2 cellular contexts compared by ENCODE assay signal in genomic region chr5:32323741-32324140, GRCh38.
TF ChIP-seq lines count a peak whose summit lies in the region.

No MANE protein-coding gene starts in this region.

TF ChIP-seq in HepG2, 621 proteins besides CTCF, POLR2A, EP300 and RAD21 (continues in another document):
- TF ChIP-seq CBX2 (IDR thresholded peaks at IDR 0.05; ENCODE audit: low read depth, low read length): no peak
- TF ChIP-seq CBX2 (CRISPR knock-in tag; IDR thresholded peaks at IDR 0.05; ENCODE audit: low read depth): no peak
- TF ChIP-seq CEBPG (CRISPR knock-in tag; IDR thresholded peaks at IDR 0.05): no peak
- no peak for TF ChIP-seq ZNF747 (CRISPR knock-in tag; IDR thresholded peaks at IDR 0.05; ENCODE audit: borderline replicate concordance)
- no peak for TF ChIP-seq IRF1 (CRISPR knock-in tag; IDR thresholded peaks at IDR 0.05; ENCODE audit: low read depth)
- TF ChIP-seq DMTF1 (CRISPR knock-in tag; IDR thresholded peaks at IDR 0.05): no peak
- TF ChIP-seq PBX3 (CRISPR knock-in tag; IDR thresholded peaks at IDR 0.05; ENCODE audit: borderline replicate concordance): no peak
- TF ChIP-seq TEF (CRISPR knock-in tag; IDR thresholded peaks at IDR 0.05): no peak
- TF ChIP-seq TOE1 (CRISPR knock-in tag; IDR thresholded peaks at IDR 0.05): no peak
- no peak for TF ChIP-seq TCF7L2 (IDR thresholded peaks at IDR 0.05; ENCODE audit: low read depth, low read length)
- no peak for TF ChIP-seq HMG20A (CRISPR knock-in tag; IDR thresholded peaks at IDR 0.05; ENCODE audit: borderline replicate concordance)
- no peak for TF ChIP-seq ARNT (IDR thresholded peaks at IDR 0.05)
- TF ChIP-seq ZBTB3 (CRISPR knock-in tag; IDR thresholded peaks at IDR 0.05; ENCODE audit: borderline replicate concordance, low read depth): no peak
- no peak for TF ChIP-seq ZNF639 (CRISPR knock-in tag; conservative IDR thresholded peaks at IDR 0.05)
- no peak for TF ChIP-seq JARID2 (CRISPR knock-in tag; IDR thresholded peaks at IDR 0.05; ENCODE audit: insufficient replicate concordance)
- no peak for TF ChIP-seq HIC2 (CRISPR knock-in tag; IDR thresholded peaks at IDR 0.05; ENCODE audit: low read depth)
- TF ChIP-seq GZF1 (CRISPR knock-in tag; IDR thresholded peaks at IDR 0.05): no peak
- no peak for TF ChIP-seq TCF7 (IDR thresholded peaks at IDR 0.05; ENCODE audit: low read depth)
- TF ChIP-seq ZBTB39 (CRISPR knock-in tag; IDR thresholded peaks at IDR 0.05): no peak

TF ChIP-seq in WTC11, 78 proteins besides CTCF, POLR2A, EP300 and RAD21:
- TF ChIP-seq ZNF317 (CRISPR knock-in tag; IDR thresholded peaks at IDR 0.05; ENCODE audit: borderline replicate concordance, low read depth): no peak
- TF ChIP-seq ZBTB21 (CRISPR knock-in tag; IDR thresholded peaks at IDR 0.05; ENCODE audit: borderline replicate concordance): no peak
- TF ChIP-seq HMGA2 (CRISPR knock-in tag; IDR thresholded peaks at IDR 0.05): no peak
- TF ChIP-seq CDX4 (CRISPR knock-in tag; IDR thresholded peaks at IDR 0.05; ENCODE audit: borderline replicate concordance): no peak
- TF ChIP-seq NFYB (CRISPR knock-in tag; conservative IDR thresholded peaks at IDR 0.05; ENCODE audit: low read depth): no peak
- no peak for TF ChIP-seq ELF4 (CRISPR knock-in tag; IDR thresholded peaks at IDR 0.05; ENCODE audit: low read depth)
- TF ChIP-seq CBFB (CRISPR knock-in tag; IDR thresholded peaks at IDR 0.05; ENCODE audit: low read depth): no peak
- TF ChIP-seq ZNF425 (CRISPR knock-in tag; conservative IDR thresholded peaks at IDR 0.05): no peak
- no peak for TF ChIP-seq OVOL2 (CRISPR knock-in tag; IDR thresholded peaks at IDR 0.05; ENCODE audit: borderline replicate concordance)
